Comparison of ENCODE assay signal across 8 cellular contexts in the genomic region with DNA sequence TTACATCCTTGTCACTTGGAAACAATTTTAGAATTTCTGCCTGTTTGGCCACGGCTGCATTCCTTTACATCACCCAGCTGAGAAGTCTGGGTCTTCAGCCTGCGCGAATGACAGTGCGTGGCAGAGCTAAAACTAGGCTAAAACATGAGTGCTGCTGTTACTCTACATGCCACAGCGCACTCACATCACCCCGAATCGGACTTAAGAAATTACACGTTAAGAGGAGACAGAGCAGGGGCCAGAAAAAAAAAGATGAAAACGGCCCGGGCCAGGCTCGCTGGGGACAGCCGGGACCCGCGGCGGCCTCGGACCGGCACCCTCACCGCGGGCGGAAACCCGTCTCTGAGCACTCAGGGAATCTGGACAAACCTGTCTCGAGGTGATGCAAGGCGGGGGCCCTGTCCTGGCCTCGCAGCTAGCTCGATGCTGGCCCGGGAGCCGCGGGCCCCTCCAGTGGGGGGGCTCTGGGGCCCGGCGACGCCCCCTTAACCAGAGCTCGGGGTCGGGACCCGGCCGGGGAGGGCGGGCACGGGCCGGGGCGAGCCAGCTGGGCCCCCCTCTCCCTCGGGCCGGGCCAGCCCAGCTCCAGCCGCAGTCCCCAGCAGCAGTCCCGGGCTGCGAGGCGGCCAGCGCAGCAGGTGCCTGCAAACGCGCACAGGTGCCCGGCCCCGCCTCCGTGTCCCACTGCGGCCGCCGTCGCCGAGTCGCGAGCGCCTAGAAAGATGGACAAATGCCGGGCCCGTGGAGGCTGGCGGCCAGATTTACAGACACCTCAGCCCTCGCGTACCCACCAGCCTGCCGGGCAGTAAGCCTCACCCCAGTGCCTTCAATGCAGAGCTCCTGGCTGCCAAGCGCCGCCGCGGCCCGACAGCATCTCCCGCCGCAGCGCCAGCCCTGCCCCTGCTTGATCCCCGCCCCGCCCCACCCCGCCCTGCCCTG. TPM values are rescaled to one million over a fixed set of nuclear protein-coding genes. Genes with fewer than 3 reads are reported as not detected.
DNase-seq lines count a peak whose midpoint lies in the region; ATAC-seq lines count a peak whose summit lies in the region.

TSS of gene AKTIP (minus strand) at position 879 of the 939 bp plus-strand sequence. CDS start 2,950 bp downstream, outside the sequence.

- in situ Hi-C loops in G401 (cut with HindIII; ENCODE audit: low sequenced_read_pairs) = no loop called here

- peaks cover 30% of the 10 kb centered on the region for H3K4me1 ChIP-seq in effector memory CD4-positive, alpha-beta T cell (ENCODE audit: control insufficient read depth, insufficient read depth, low read length, poor library complexity, severe bottlenecking)

- H3K27ac ChIP-seq in effector memory CD4-positive, alpha-beta T cell (ENCODE audit: insufficient read depth, low read length, poor library complexity, severe bottlenecking) = peak within 1 kb of the TSS; percentile 83

- H3K36me3 ChIP-seq in effector memory CD4-positive, alpha-beta T cell (ENCODE audit: control insufficient read depth, insufficient read depth, low read length) = peaks cover 15% of the 10 kb centered on the region

- H3K4me3 ChIP-seq in Jurkat, Clone E6-1 (ENCODE audit: low read length) = peak within 1 kb of the TSS; percentile 78
- peak within 1 kb of the TSS; percentile 71 for H3K4me3 ChIP-seq in effector memory CD4-positive, alpha-beta T cell (ENCODE audit: insufficient read depth, low read depth, low read length, poor library complexity, severe bottlenecking)

- DNase-seq in G401 (ENCODE audit: low spot score) (peak; percentile 35), lung microvascular endothelial cell (ENCODE audit: low read depth in 2 of 2) (peak; percentile 37 to 38), SKM-1 treated with dmso at 0.1 percent for 144 hours (lab: John Stamatoyannopoulos, UW; ENCODE audit: unreplicated experiment) (no peak)
- no peak for DNase-seq in Jurkat, Clone E6-1 (ENCODE audit: low read depth, low spot score)
- peak; percentile 79 for DNase-seq in activated CD4-positive, CD25-positive, alpha-beta regulatory T cell treated with anti-CD3 and anti-CD28 coated beads, Interleukin-2, amount 50 U/mL, for 72 hours
- DNase-seq in effector memory CD4-positive, alpha-beta T cell = peak in 1 of 3 donors; percentile 19
- peak; percentile 7 for DNase-seq in stimulated activated CD8-positive, alpha-beta memory T cell treated with anti-CD3 and anti-CD28 coated beads, Interleukin-4, amount 100 ng/mL, for 24 hours (ENCODE audit: low read depth)

- no peaks in the 10 kb centered on the region for H3K9me3 ChIP-seq in effector memory CD4-positive, alpha-beta T cell (ENCODE audit: control insufficient read depth, low read length)

- H3K27me3 ChIP-seq in effector memory CD4-positive, alpha-beta T cell (replicated peaks; ENCODE audit: control insufficient read depth, insufficient read depth, low read length, poor library complexity, severe bottlenecking) = no peaks in the 10 kb centered on the region

- ATAC-seq in GM21723 (IDR thresholded peaks at IDR 0.05; ENCODE audit: unreplicated experiment) = peak; percentile 39

RNA-seq across cellular contexts. Expression of gene AKTIP, which starts in this region (rescaled TPM):
- 8.4 and 30.0 TPM in 2 replicates for total RNA-seq in G401 (2014; rRNA removed; shearing (Covaris generic))
- polyA plus RNA-seq in Jurkat, Clone E6-1 (2012; ENCODE audit: insufficient read depth, insufficient read length) = 12.9 TPM
- total RNA-seq in lung microvascular endothelial cell = 17.2 and 24.6 TPM in 2 replicates

Comparison
In these comparisons a context has a peak if more than half of its experiments do, and no peak if none do; other contexts are left out.
1. DNase-seq: peak in G401 (single experiment), activated CD4-positive, CD25-positive, alpha-beta regulatory T cell treated with anti-CD3 and anti-CD28 coated beads, Interleukin-2, amount 50 U/mL, for 72 hours (single experiment), lung microvascular endothelial cell (2 of 2) and stimulated activated CD8-positive, alpha-beta memory T cell treated with anti-CD3 and anti-CD28 coated beads, Interleukin-4, amount 100 ng/mL, for 24 hours (single experiment); none in Jurkat, Clone E6-1 (single experiment) and SKM-1 treated with dmso at 0.1 percent for 144 hours (single experiment).